Comparison of ENCODE assay signal across 9 cellular contexts in the genomic region with DNA sequence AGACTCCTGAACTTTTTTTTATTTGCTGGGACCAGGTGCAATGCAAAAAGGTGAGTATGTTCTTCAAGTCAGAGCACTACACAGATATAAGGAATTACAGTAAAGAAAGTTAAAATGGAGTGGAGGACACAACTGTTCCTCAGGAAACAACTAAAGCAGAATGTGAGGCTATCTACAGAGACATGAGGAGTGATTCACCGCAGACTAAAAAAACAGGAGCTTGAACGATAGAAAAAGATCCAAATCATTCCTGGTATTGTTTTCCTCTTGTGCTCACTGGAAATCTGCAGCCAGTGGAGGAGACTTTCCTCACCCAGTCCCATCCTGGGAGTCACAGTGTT.
DNase-seq lines count a peak whose midpoint lies in the region; ATAC-seq and TF ChIP-seq lines count a peak whose summit lies in the region.
"Had no signal": no experiment of that assay in that cellular context is flagged by ENCODE, and none has a peak within 500 bp of the region (broad histone marks: within the 10 kb centered on the region; RNA-seq: fewer than 3 reads in every experiment).

No MANE protein-coding gene starts in this region.

- POLR2A ChIA-PET in activated CD8-positive, alpha-beta T cell treated with anti-CD3 and anti-CD28 coated beads, Interleukin-2, amount 10 ng/mL, durations not matched to agents 7 days and 5 days (lab: Charles Lee) = interaction anchor here (0.9 to 3.0 kb wide), 3 partner anchors 18 to 552 kb away, joined by 3 to 7 read pairs (median 5); a partner anchor contains a TSS

- CTCF ChIA-PET in activated CD8-positive, alpha-beta memory T cell treated with anti-CD3 and anti-CD28 coated beads, Interleukin-2, amount 10 ng/mL, durations not matched to agents 7 days and 5 days (lab: Charles Lee) = interaction anchor here (1.3 to 7.9 kb wide), 4 partner anchors 8 to 106 kb away, joined by 4 to 52 read pairs (median 5); a partner anchor contains a TSS
- CTCF ChIA-PET in activated CD8-positive, alpha-beta T cell treated with anti-CD3 and anti-CD28 coated beads, Interleukin-2, amount 10 ng/mL, durations not matched to agents 7 days and 5 days (lab: Charles Lee) = interaction anchor here (0.7 to 5.1 kb wide), 7 partner anchors 8 to 107 kb away, joined by 3 to 38 read pairs (median 5); a partner anchor contains a TSS

- H3K4me3 ChIP-seq in right atrium auricular region = peak overlapping the region in 1 of 2 donors; percentile 7
- H3K4me3 ChIP-seq: hepatocyte had no signal

- no peaks in the 10 kb centered on the region for H3K36me3 Mint-ChIP-seq in activated CD8-positive, alpha-beta memory T cell treated with anti-CD3 and anti-CD28 coated beads, Interleukin-2, amount 10 ng/mL, durations not matched to agents 7 days and 5 days
- H3K36me3 Mint-ChIP-seq in activated CD8-positive, alpha-beta T cell treated with anti-CD3 and anti-CD28 coated beads, Interleukin-2, amount 10 ng/mL, durations not matched to agents 7 days and 5 days (ENCODE audit: low read depth) = peaks cover 2% of the 10 kb centered on the region

- peaks cover 0 to 55% of the 10 kb centered on the region in 2 donors for H3K4me1 ChIP-seq in right atrium auricular region

- no peaks in the 10 kb centered on the region for H3K9me3 Mint-ChIP-seq in activated CD8-positive, alpha-beta memory T cell treated with anti-CD3 and anti-CD28 coated beads, Interleukin-2, amount 10 ng/mL, durations not matched to agents 7 days and 5 days (ENCODE audit: low read depth)
- H3K9me3 Mint-ChIP-seq in activated CD8-positive, alpha-beta T cell treated with anti-CD3 and anti-CD28 coated beads, Interleukin-2, amount 10 ng/mL, durations not matched to agents 7 days and 5 days (ENCODE audit: insufficient read depth) = no peaks in the 10 kb centered on the region

- H3K27me3 ChIP-seq in right atrium auricular region = no peaks in the 10 kb centered on the region
- H3K27me3 ChIP-seq: hepatocyte had no signal

- TF ChIP-seq CTCF in right atrium auricular region (IDR thresholded peaks at IDR 0.05) = no peak

- H3K9me3 ChIP-seq in right atrium auricular region = no peaks in the 10 kb centered on the region

- peaks cover 24% of the 10 kb centered on the region for H3K27me3 Mint-ChIP-seq in activated CD8-positive, alpha-beta memory T cell treated with anti-CD3 and anti-CD28 coated beads, Interleukin-2, amount 10 ng/mL, durations not matched to agents 7 days and 5 days
- H3K27me3 Mint-ChIP-seq in activated CD8-positive, alpha-beta T cell treated with anti-CD3 and anti-CD28 coated beads, Interleukin-2, amount 10 ng/mL, durations not matched to agents 7 days and 5 days (ENCODE audit: low read depth) = no peaks in the 10 kb centered on the region

- peak overlapping the region; percentile 78 to 90 for H3K27ac ChIP-seq in right atrium auricular region
- H3K27ac ChIP-seq in substantia nigra (ENCODE audit: low read depth, low read length, poor library complexity, severe bottlenecking) = peak overlapping the region; percentile 30
- H3K27ac ChIP-seq: hepatocyte had no signal

- H3K36me3 ChIP-seq in right atrium auricular region = no peaks in the 10 kb centered on the region

- H3K4me1 Mint-ChIP-seq in activated CD8-positive, alpha-beta memory T cell treated with anti-CD3 and anti-CD28 coated beads, Interleukin-2, amount 10 ng/mL, durations not matched to agents 7 days and 5 days = peaks cover 48% of the 10 kb centered on the region
- H3K4me1 Mint-ChIP-seq in activated CD8-positive, alpha-beta T cell treated with anti-CD3 and anti-CD28 coated beads, Interleukin-2, amount 10 ng/mL, durations not matched to agents 7 days and 5 days (ENCODE audit: low read depth) = peaks cover 55% of the 10 kb centered on the region

- H3K4me3 Mint-ChIP-seq in activated CD8-positive, alpha-beta memory T cell treated with anti-CD3 and anti-CD28 coated beads, Interleukin-2, amount 10 ng/mL, durations not matched to agents 7 days and 5 days = peak overlapping the region; percentile 27
- peak overlapping the region; percentile 25 for H3K4me3 Mint-ChIP-seq in activated CD8-positive, alpha-beta T cell treated with anti-CD3 and anti-CD28 coated beads, Interleukin-2, amount 10 ng/mL, durations not matched to agents 7 days and 5 days

- H3K27ac Mint-ChIP-seq in activated CD8-positive, alpha-beta memory T cell treated with anti-CD3 and anti-CD28 coated beads, Interleukin-2, amount 10 ng/mL, durations not matched to agents 7 days and 5 days = peak overlapping the region; percentile 58
- peak overlapping the region; percentile 78 for H3K27ac Mint-ChIP-seq in activated CD8-positive, alpha-beta T cell treated with anti-CD3 and anti-CD28 coated beads, Interleukin-2, amount 10 ng/mL, durations not matched to agents 7 days and 5 days

- no peak for ATAC-seq in activated CD8-positive, alpha-beta memory T cell treated with anti-CD3 and anti-CD28 coated beads, Interleukin-2, amount 10 ng/mL, durations not matched to agents 7 days and 5 days
- ATAC-seq in activated CD8-positive, alpha-beta T cell treated with anti-CD3 and anti-CD28 coated beads, Interleukin-2, amount 10 ng/mL, durations not matched to agents 7 days and 5 days = no peak
- ATAC-seq in GM21723 (IDR thresholded peaks at IDR 0.05; ENCODE audit: unreplicated experiment) = no peak

- DNase-seq in activated CD8-positive, alpha-beta memory T cell treated with anti-CD3 and anti-CD28 coated beads, Interleukin-2, amount 10 ng/mL, durations not matched to agents 7 days and 5 days = no peak
- DNase-seq in activated CD8-positive, alpha-beta memory T cell treated with anti-CD3 and anti-CD28 coated beads for 24 hours = no peak
- no peak for DNase-seq in activated CD8-positive, alpha-beta T cell treated with anti-CD3 and anti-CD28 coated beads, Interleukin-2, amount 10 ng/mL, durations not matched to agents 7 days and 5 days
- DNase-seq in right atrium auricular region (ENCODE audit: low spot score) = no peak
- no peak for DNase-seq in substantia nigra (lab: John Stamatoyannopoulos, UW)
- no peak for DNase-seq in SW480 (ENCODE audit: low spot score)
- DNase-seq in UCSD-AML1 (lab: John Stamatoyannopoulos, UW; ENCODE audit: unreplicated experiment) = no peak
